In the genomic region with DNA sequence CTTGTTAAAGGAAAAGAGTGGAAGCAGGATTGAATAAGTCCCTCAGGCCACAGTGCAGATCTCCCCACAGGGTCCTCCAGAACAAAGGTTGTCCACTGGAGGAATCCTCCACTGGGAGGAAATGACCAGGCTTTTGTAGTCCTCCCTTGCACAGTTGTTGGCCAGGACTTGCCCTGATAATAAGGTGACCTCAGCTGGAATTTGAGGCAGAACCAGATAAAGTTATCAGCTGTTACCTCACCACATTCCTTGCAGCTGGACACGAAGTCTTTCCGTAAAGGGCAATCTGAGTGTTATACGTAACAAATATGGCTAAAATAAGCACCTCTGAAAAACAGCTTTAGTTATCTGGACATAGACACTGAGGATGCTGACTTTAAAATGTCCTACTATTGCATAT, we compare ENCODE assay signal across 19 cellular contexts.
DNase-seq lines count a peak whose midpoint lies in the region; ATAC-seq, FAIRE-seq and TF ChIP-seq lines count a peak whose summit lies in the region.
"Had no signal": no experiment of that assay in that cellular context is flagged by ENCODE, and none has a peak within 500 bp of the region (broad histone marks: within the 10 kb centered on the region; RNA-seq: fewer than 3 reads in every experiment).

No MANE protein-coding gene starts in this region.

- no peak overlapping the region for H3K27ac Mint-ChIP-seq in astrocyte (ENCODE audit: unreplicated experiment)
- H3K27ac Mint-ChIP-seq: activated CD4-positive, alpha-beta memory T cell treated with anti-CD3 and anti-CD28 coated beads, Interleukin-2, amount 10 ng/mL, durations not matched to agents 7 days and 5 days; CD4-positive, alpha-beta T cell had no signal

- DNase-seq in IMR-90, result peak; percentile 35
- peak; percentile 84 for DNase-seq in astrocyte (ENCODE audit: low read depth)
- peak; percentile 32 to 89 for DNase-seq in cardiac muscle cell (ENCODE audit: low read depth in 1 of 2, low spot score in 1 of 2)
- peak; percentile 22 for DNase-seq in pulmonary artery endothelial cell (ENCODE audit: low read depth, low spot score)
- no peak for DNase-seq in breast epithelium (ENCODE audit: low spot score in 2 of 2)
- DNase-seq in NCI-H345 (lab: John Stamatoyannopoulos, UW), result no peak
- DNase-seq: activated CD4-positive, alpha-beta memory T cell treated with anti-CD3 and anti-CD28 coated beads, Interleukin-2, amount 10 ng/mL, durations not matched to agents 7 days and 5 days; activated naive CD4-positive, alpha-beta T cell; anterior cingulate cortex; CD4-positive, alpha-beta T cell; cortex of kidney; DND-41; NCI-H1417 treated with DMSO at 0.1 percent for 48 hours; NCI-H526 treated with DMSO at 0.1 percent for 48 hours; SHP77 treated with DMSO at 0.1 percent for 48 hours; substantia nigra had no signal

- TF ChIP-seq POLR2A in IMR-90 (IDR thresholded peaks at IDR 0.05; ENCODE audit: low read depth, low read length) (no peak), breast epithelium (IDR thresholded peaks at IDR 0.05) (no peak)

- H2BK20ac ChIP-seq in IMR-90 (ENCODE audit: low read depth, low read length), result no peak overlapping the region

- H4K5ac ChIP-seq in IMR-90 (ENCODE audit: low read depth, low read length), result no peak overlapping the region

- H3K9ac ChIP-seq in IMR-90 (ENCODE audit: low read depth, low read length) (no peak overlapping the region), astrocyte (ENCODE audit: low read length) (no peak overlapping the region)

- TF ChIP-seq CTCF in IMR-90 (conservative IDR thresholded peaks at IDR 0.05; ENCODE audit: low read depth, low read length), result no peak
- no peak for TF ChIP-seq CTCF in astrocyte (IDR thresholded peaks at IDR 0.05; ENCODE audit: insufficient read depth, low read depth, low read length)
- TF ChIP-seq CTCF in cardiac muscle cell (IDR thresholded peaks at IDR 0.05; ENCODE audit: low read depth, low read length), result no peak
- no peak for TF ChIP-seq CTCF in breast epithelium (IDR thresholded peaks at IDR 0.05)

- H2AFZ ChIP-seq in IMR-90 (replicated peaks; ENCODE audit: low read length, poor library complexity), result no peak overlapping the region
- H2AFZ ChIP-seq in astrocyte (ENCODE audit: low read depth, low read length), result no peak overlapping the region

- no peak overlapping the region; the same call in 1 of the 2 replicates for H3K23ac ChIP-seq in IMR-90 (ENCODE audit: low read depth, low read length)

- no peak; the same call in 1 of the 2 replicates for ATAC-seq in IMR-90 (ENCODE audit: low read depth)
- no peak for ATAC-seq in HG03521 (IDR thresholded peaks at IDR 0.05; ENCODE audit: unreplicated experiment)
- ATAC-seq: gastroesophageal sphincter, mucosa of descending colon had no signal

- no peaks in the 10 kb centered on the region for H4K20me1 ChIP-seq in IMR-90 (ENCODE audit: insufficient read depth, low read length)
- H4K20me1 ChIP-seq in astrocyte (ENCODE audit: insufficient read depth, low read length), result no peaks in the 10 kb centered on the region

- H3K14ac ChIP-seq in IMR-90 (replicated peaks; ENCODE audit: low read depth, low read length), result peak overlapping the region; percentile 41; the same call in 1 of the 2 replicates

- CTCF ChIA-PET in IMR-90 (lab: Yijun Ruan, JAX), result no interaction called here

- H3K36me3 ChIP-seq in IMR-90 (ENCODE audit: control insufficient read depth, insufficient read depth, low read length) (no peaks in the 10 kb centered on the region), astrocyte (ENCODE audit: insufficient read depth, low read length) (no peaks in the 10 kb centered on the region), cardiac muscle cell (no peaks in the 10 kb centered on the region), breast epithelium (no peaks in the 10 kb centered on the region)
- H3K36me3 ChIP-seq: gastroesophageal sphincter had no signal

- no peaks in the 10 kb centered on the region for H3K4me1 Mint-ChIP-seq in astrocyte (ENCODE audit: low read depth, unreplicated experiment)
- H3K4me1 Mint-ChIP-seq: activated CD4-positive, alpha-beta memory T cell treated with anti-CD3 and anti-CD28 coated beads, Interleukin-2, amount 10 ng/mL, durations not matched to agents 7 days and 5 days had no signal

- H4K91ac ChIP-seq in IMR-90 (ENCODE audit: insufficient read depth, low read depth, low read length), result no peak overlapping the region

- H3K27me3 Mint-ChIP-seq in astrocyte (ENCODE audit: low read depth, unreplicated experiment), result no peaks in the 10 kb centered on the region
- H3K27me3 Mint-ChIP-seq: activated CD4-positive, alpha-beta memory T cell treated with anti-CD3 and anti-CD28 coated beads, Interleukin-2, amount 10 ng/mL, durations not matched to agents 7 days and 5 days; CD4-positive, alpha-beta T cell had no signal

- H2AK5ac ChIP-seq in IMR-90 (ENCODE audit: low read depth, low read length), result no peak overlapping the region

- H3K56ac ChIP-seq in IMR-90 (ENCODE audit: extremely low read depth, insufficient read depth, low read length), result no peak overlapping the region

- H3K4me2 ChIP-seq in IMR-90 (ENCODE audit: low read depth, low read length) (no peak overlapping the region), astrocyte (ENCODE audit: low read length) (peak overlapping the region; percentile 1)

- intact Hi-C loops in IMR-90 (cut with micrococcal nuclease), result loop anchor here (5.0 kb wide), 1 partner anchor 663 kb away; no protein-coding TSS in a partner anchor
- intact Hi-C loops in breast epithelium (cut with DNase I; ENCODE audit: low total_unique reads), result no loop called here

- H3K4ac ChIP-seq in IMR-90 (ENCODE audit: low read depth, low read length), result peak overlapping the region; percentile 36

- peak overlapping the region in 1 of 2 experiments; percentile 1; a peak in 1 of 4 replicates for H4K8ac ChIP-seq in IMR-90 (ENCODE audit: low read depth in 2 of 2, low read length in 2 of 2)

- no peaks in the 10 kb centered on the region for H3K9me1 ChIP-seq in IMR-90 (ENCODE audit: insufficient read depth, low read length)

- no peak overlapping the region for H3K4me3 Mint-ChIP-seq in astrocyte (ENCODE audit: unreplicated experiment)
- H3K4me3 Mint-ChIP-seq: activated CD4-positive, alpha-beta memory T cell treated with anti-CD3 and anti-CD28 coated beads, Interleukin-2, amount 10 ng/mL, durations not matched to agents 7 days and 5 days; CD4-positive, alpha-beta T cell had no signal

- dilution Hi-C loops in IMR-90 (cut with HindIII; ENCODE audit: low sequenced_read_pairs, unreplicated experiment), result no loop called here

- no peaks in the 10 kb centered on the region for H3K4me1 ChIP-seq in IMR-90 (ENCODE audit: control insufficient read depth, insufficient read depth, low read length)
- H3K4me1 ChIP-seq in astrocyte (ENCODE audit: insufficient read depth, low read length), result peaks cover 3% of the 10 kb centered on the region
- H3K4me1 ChIP-seq in cardiac muscle cell (ENCODE audit: low read depth), result no peaks in the 10 kb centered on the region
- H3K4me1 ChIP-seq in breast epithelium, result no peaks in the 10 kb centered on the region
- H3K4me1 ChIP-seq: gastroesophageal sphincter had no signal

- H3K4me3 ChIP-seq in IMR-90 (ENCODE audit: insufficient read depth, low read depth, low read length) (no peak overlapping the region), astrocyte (ENCODE audit: insufficient read depth, low read depth, low read length) (no peak overlapping the region), cardiac muscle cell (no peak overlapping the region), breast epithelium (no peak overlapping the region)
- H3K4me3 ChIP-seq: gastroesophageal sphincter, mucosa of descending colon had no signal

- peak; percentile 13 for FAIRE-seq in astrocyte (lab: Jason Lieb, UNC)

- no peaks in the 10 kb centered on the region for H3K27me3 ChIP-seq in IMR-90 (ENCODE audit: control insufficient read depth, insufficient read depth, low read length)
- no peaks in the 10 kb centered on the region for H3K27me3 ChIP-seq in astrocyte (ENCODE audit: insufficient read depth, low read length)
- no peaks in the 10 kb centered on the region for H3K27me3 ChIP-seq in cardiac muscle cell
- H3K27me3 ChIP-seq in breast epithelium, result no peaks in the 10 kb centered on the region
- H3K27me3 ChIP-seq: gastroesophageal sphincter had no signal

- no peak for TF ChIP-seq RAD21 in IMR-90 (IDR thresholded peaks at IDR 0.05; ENCODE audit: low read length)

- H2AK9ac ChIP-seq in IMR-90 (replicated peaks; ENCODE audit: low read depth, low read length, poor library complexity), result no peak overlapping the region

- H3K27ac ChIP-seq in IMR-90 (ENCODE audit: insufficient read depth, low read length) (no peak overlapping the region), astrocyte (ENCODE audit: low read depth, low read length) (peak overlapping the region; percentile 13), cardiac muscle cell (no peak overlapping the region), breast epithelium (no peak overlapping the region)
- H3K27ac ChIP-seq: gastroesophageal sphincter had no signal

- no peak overlapping the region for H2BK15ac ChIP-seq in IMR-90 (ENCODE audit: low read depth, low read length)

- H3K9me3 Mint-ChIP-seq in astrocyte (ENCODE audit: unreplicated experiment), result no peaks in the 10 kb centered on the region

- H2BK5ac ChIP-seq in IMR-90 (ENCODE audit: low read depth, low read length, poor library complexity, severe bottlenecking), result peak overlapping the region; percentile 18

- peak overlapping the region; percentile 16 for H2BK120ac ChIP-seq in IMR-90 (ENCODE audit: low read depth, low read length)

- WGBS in IMR-90 (ENCODE audit: extremely low coverage in 2 of 2, insufficient read length in 1 of 2), 2 experiments, result no CpG with 5 or more reads among the region's 3 CpGs

- H3K79me2 ChIP-seq in astrocyte (ENCODE audit: insufficient read depth, low read length), result no peaks in the 10 kb centered on the region

- no peak overlapping the region for H3K18ac ChIP-seq in IMR-90 (ENCODE audit: low read depth, low read length)

- no peaks in the 10 kb centered on the region for H3K9me3 ChIP-seq in IMR-90 (ENCODE audit: control insufficient read depth, insufficient read depth, low read length)
- H3K9me3 ChIP-seq in astrocyte (ENCODE audit: insufficient read depth, low read depth, low read length), result no peaks in the 10 kb centered on the region
- H3K9me3 ChIP-seq in cardiac muscle cell (ENCODE audit: low read depth), result no peaks in the 10 kb centered on the region
- no peaks in the 10 kb centered on the region for H3K9me3 ChIP-seq in breast epithelium
- H3K9me3 ChIP-seq: gastroesophageal sphincter, mucosa of descending colon had no signal

- no peaks in the 10 kb centered on the region for H3K36me3 Mint-ChIP-seq in astrocyte (ENCODE audit: low read depth, unreplicated experiment)

- BruUV-seq in IMR-90 (replicated peaks; lab: Mats Ljungman, UMichigan), result no TSS peak

- POLR2A ChIA-PET in IMR-90 (lab: Charles Lee; ENCODE audit: unreplicated experiment), result no interaction called here

- H3K79me1 ChIP-seq in IMR-90 (ENCODE audit: low read depth in 1 of 2, low read length in 2 of 2), result no peaks in the 10 kb centered on the region

- in situ Hi-C loops in IMR-90 (cut with MboI; ENCODE audit: low sequenced_read_pairs), result no loop called here

Comparison
In these comparisons a context has a peak if more than half of its experiments do, and no peak if none do; other contexts are left out.
1. DNase-seq: peak in IMR-90 (single experiment), astrocyte (single experiment), cardiac muscle cell (2 of 2) and pulmonary artery endothelial cell (single experiment); none in breast epithelium (0 of 2) and NCI-H345 (single experiment).